10 cellular contexts compared by ENCODE assay signal in the genomic region with DNA sequence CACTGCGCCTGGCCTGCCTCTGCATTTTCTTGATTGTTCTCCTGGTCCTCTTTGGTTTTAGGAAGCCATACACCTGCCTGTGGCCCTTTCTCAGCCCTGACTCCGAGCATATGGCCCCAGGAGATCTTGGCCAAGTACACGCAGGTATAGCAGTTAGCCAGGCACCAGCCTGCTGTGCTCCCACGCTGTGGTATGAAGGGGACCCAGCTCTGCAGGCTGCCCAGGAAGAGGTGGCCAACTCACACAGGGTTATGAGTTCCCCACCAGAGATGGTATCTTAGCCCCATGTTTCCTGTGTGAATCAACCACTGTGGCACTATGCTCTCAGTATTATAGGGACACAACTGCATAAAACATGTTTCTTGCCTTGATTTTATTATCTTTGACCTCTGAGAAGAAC. TPM values are rescaled to one million over a fixed set of nuclear protein-coding genes. Genes with fewer than 3 reads are reported as not detected.
DNase-seq lines count a peak whose midpoint lies in the region; ATAC-seq and TF ChIP-seq lines count a peak whose summit lies in the region.
"Had no signal": no experiment of that assay in that cellular context is flagged by ENCODE, and none has a peak within 500 bp of the region (broad histone marks: within the 10 kb centered on the region; RNA-seq: fewer than 3 reads in every experiment).

No MANE protein-coding gene starts in this region.

- no peak overlapping the region for H3K9ac ChIP-seq in smooth muscle cell (ENCODE audit: low read depth)

- H3K79me2 ChIP-seq in smooth muscle cell (ENCODE audit: low read depth), result no peaks in the 10 kb centered on the region

- H3K27ac ChIP-seq in smooth muscle cell (ENCODE audit: low read depth), result no peak overlapping the region
- H3K27ac ChIP-seq: gastrocnemius medialis had no signal

- TF ChIP-seq CTCF in Caco-2 (IDR thresholded peaks at IDR 0.05; ENCODE audit: insufficient read depth in 1 of 2, low read depth in 1 of 2, low read length in 1 of 2, severe bottlenecking in 1 of 2, unreplicated experiment in 1 of 2) (no peak), smooth muscle cell (IDR thresholded peaks at IDR 0.05; ENCODE audit: borderline replicate concordance, insufficient read depth, poor library complexity, severe bottlenecking) (no peak)

- H3K4me1 Mint-ChIP-seq in T-cell (peaks cover 70 to 72% (median 72%) of the 10 kb centered on the region in 3 donors), Caco-2 (ENCODE audit: low read depth, unreplicated experiment) (peaks cover 7% of the 10 kb centered on the region)
- peaks cover 70% of the 10 kb centered on the region for H3K4me1 Mint-ChIP-seq in activated T-cell treated with anti-CD3 and anti-CD28 coated beads, Interleukin-2, amount 50 U/mL, for 24 hours (ENCODE audit: low read depth)
- peaks cover 46 to 50% of the 10 kb centered on the region in 2 donors for H3K4me1 Mint-ChIP-seq in natural killer cell treated with Interleukin-12 subunit alpha and Interleukin-12 subunit beta and Interleukin-15 and Interleukin-18, amount 100 ng/mL, for 72 hours (ENCODE audit: low read depth in 2 of 2)

- peaks cover 4% of the 10 kb centered on the region for H3F3A ChIP-seq in smooth muscle cell (ENCODE audit: low read depth)

- peak; percentile 82 to 94 (median 90) for ATAC-seq in T-cell (replicated peaks in 1 of 4)
- ATAC-seq in natural killer cell treated with Interleukin-12 subunit alpha and Interleukin-12 subunit beta and Interleukin-15 and Interleukin-18, amount 100 ng/mL, for 72 hours, result peak; percentile 84 to 90
- ATAC-seq in HG03097 (IDR thresholded peaks at IDR 0.05; ENCODE audit: low FRiP score, unreplicated experiment), result no peak
- ATAC-seq: gastrocnemius medialis had no signal

- POLR2A ChIA-PET in T-cell (lab: Charles Lee) (interaction anchor here in 1 of 2 donors (0.5 kb wide), 2 partner anchors 310 to 1196 kb away, joined by 3 to 8 read pairs; no protein-coding TSS in a partner anchor), Caco-2 (lab: Charles Lee) (no interaction called here)

- peak in 32 of 34 experiments; percentile 21 to 58 (median 42) for DNase-seq in T-cell
- DNase-seq in activated T-cell treated with anti-CD3 and anti-CD28 coated beads, Interleukin-2, amount 50 U/mL, for 24 hours, result peak; percentile 64
- DNase-seq in natural killer cell treated with Interleukin-12 subunit alpha and Interleukin-12 subunit beta and Interleukin-15 and Interleukin-18, amount 100 ng/mL, for 72 hours (ENCODE audit: low spot score), result no peak
- peak; percentile 30 for DNase-seq in stimulated activated naive CD4-positive, alpha-beta T cell treated with Interleukin-2 at 50 U/mL for 16 hours (lab: John Stamatoyannopoulos, UW)
- DNase-seq in Caco-2, result no peak
- no peak for DNase-seq in smooth muscle cell (lab: John Stamatoyannopoulos, UW; ENCODE audit: unreplicated experiment)
- DNase-seq: gastrocnemius medialis, mesendoderm, NCI-H2029 treated with DMSO at 0.1 percent for 48 hours had no signal

- no peak overlapping the region for H2AFZ ChIP-seq in smooth muscle cell (ENCODE audit: low read depth)

- H3K4me3 ChIP-seq in Caco-2 (ENCODE audit: low read depth, low read length), result no peak overlapping the region
- no peak overlapping the region for H3K4me3 ChIP-seq in smooth muscle cell
- H3K4me3 ChIP-seq: gastrocnemius medialis had no signal

- peaks cover 17% of the 10 kb centered on the region for H4K20me1 ChIP-seq in smooth muscle cell (ENCODE audit: low read depth)

- H3K27ac Mint-ChIP-seq in T-cell (peak overlapping the region; percentile 91 to 96), Caco-2 (ENCODE audit: unreplicated experiment) (no peak overlapping the region)
- peak overlapping the region; percentile 96 for H3K27ac Mint-ChIP-seq in activated T-cell treated with anti-CD3 and anti-CD28 coated beads, Interleukin-2, amount 50 U/mL, for 24 hours
- H3K27ac Mint-ChIP-seq in natural killer cell treated with Interleukin-12 subunit alpha and Interleukin-12 subunit beta and Interleukin-15 and Interleukin-18, amount 100 ng/mL, for 72 hours, result peak overlapping the region; percentile 75 to 87

- H3K36me3 Mint-ChIP-seq in T-cell (peaks cover 24% of the 10 kb centered on the region), Caco-2 (ENCODE audit: insufficient read depth, unreplicated experiment) (peaks cover 45% of the 10 kb centered on the region)
- peaks cover 58% of the 10 kb centered on the region for H3K36me3 Mint-ChIP-seq in activated T-cell treated with anti-CD3 and anti-CD28 coated beads, Interleukin-2, amount 50 U/mL, for 24 hours (ENCODE audit: low read depth)
- peaks cover 15% of the 10 kb centered on the region for H3K36me3 Mint-ChIP-seq in natural killer cell treated with Interleukin-12 subunit alpha and Interleukin-12 subunit beta and Interleukin-15 and Interleukin-18, amount 100 ng/mL, for 72 hours

- no peak overlapping the region for H3K4me2 ChIP-seq in smooth muscle cell

- H3K4me1 ChIP-seq in Caco-2 (no peaks in the 10 kb centered on the region), smooth muscle cell (ENCODE audit: low read depth) (no peaks in the 10 kb centered on the region)

- CTCF ChIA-PET in T-cell (lab: Charles Lee) (interaction anchor here in 1 of 2 donors (0.5 kb wide), 1 partner anchor 31 kb away, joined by 4 read pairs; the partner anchor contains the start of gene SGSM3), Caco-2 (lab: Charles Lee) (no interaction called here)

- H3K9me3 Mint-ChIP-seq in T-cell (no peaks in the 10 kb centered on the region), Caco-2 (ENCODE audit: unreplicated experiment) (no peaks in the 10 kb centered on the region)
- H3K9me3 Mint-ChIP-seq in activated T-cell treated with anti-CD3 and anti-CD28 coated beads, Interleukin-2, amount 50 U/mL, for 24 hours, result no peaks in the 10 kb centered on the region
- H3K9me3 Mint-ChIP-seq in natural killer cell treated with Interleukin-12 subunit alpha and Interleukin-12 subunit beta and Interleukin-15 and Interleukin-18, amount 100 ng/mL, for 72 hours, result no peaks in the 10 kb centered on the region

- H3K9me3 ChIP-seq in Caco-2 (no peaks in the 10 kb centered on the region), smooth muscle cell (replicated peaks; ENCODE audit: low read depth) (no peaks in the 10 kb centered on the region)
- H3K9me3 ChIP-seq: gastrocnemius medialis had no signal

- H3K27me3 ChIP-seq in Caco-2 (replicated peaks; ENCODE audit: control insufficient read depth, insufficient read depth, low read length) (no peaks in the 10 kb centered on the region), smooth muscle cell (ENCODE audit: low read depth) (no peaks in the 10 kb centered on the region)
- H3K27me3 ChIP-seq: gastrocnemius medialis had no signal

- intact Hi-C loops in Caco-2 (cut with micrococcal nuclease; ENCODE audit: unreplicated experiment), result no loop called here

- 92% methylated on average over 4 of the region's 4 CpGs for WGBS in smooth muscle cell (ENCODE audit: low lambda C conversion rate)

- H3K27me3 Mint-ChIP-seq in T-cell (no peaks in the 10 kb centered on the region), Caco-2 (ENCODE audit: insufficient read depth, unreplicated experiment) (no peaks in the 10 kb centered on the region)
- H3K27me3 Mint-ChIP-seq in activated T-cell treated with anti-CD3 and anti-CD28 coated beads, Interleukin-2, amount 50 U/mL, for 24 hours, result no peaks in the 10 kb centered on the region
- H3K27me3 Mint-ChIP-seq in natural killer cell treated with Interleukin-12 subunit alpha and Interleukin-12 subunit beta and Interleukin-15 and Interleukin-18, amount 100 ng/mL, for 72 hours, result peaks cover 0 to 3% of the 10 kb centered on the region in 2 donors

- H3K36me3 ChIP-seq in Caco-2 (ENCODE audit: control insufficient read depth, insufficient read depth, low read length) (no peaks in the 10 kb centered on the region), smooth muscle cell (ENCODE audit: low read depth) (no peaks in the 10 kb centered on the region)

- H3K4me3 Mint-ChIP-seq in T-cell (peak overlapping the region; percentile 54 to 80 (median 64)), Caco-2 (ENCODE audit: unreplicated experiment) (no peak overlapping the region)
- peak overlapping the region; percentile 67 for H3K4me3 Mint-ChIP-seq in activated T-cell treated with anti-CD3 and anti-CD28 coated beads, Interleukin-2, amount 50 U/mL, for 24 hours
- peak overlapping the region; percentile 85 for H3K4me3 Mint-ChIP-seq in natural killer cell treated with Interleukin-12 subunit alpha and Interleukin-12 subunit beta and Interleukin-15 and Interleukin-18, amount 100 ng/mL, for 72 hours

- no TSS peak for BruUV-seq in Caco-2 (replicated peaks; lab: Mats Ljungman, UMichigan)

RNA-seq across cellular contexts. Expression of gene SGSM3, which starts 31.1 kb away (rescaled TPM):
- total RNA-seq in T-cell (100 to 1,000 TPM in 3 of 5 donors, 10 to 100 TPM in 2; 89.4 to 116 (median 101) TPM), Caco-2 (2022) (51.4 and 56.5 TPM in 2 replicates), smooth muscle cell (56.9 and 72.6 TPM in 2 replicates)
- total RNA-seq in natural killer cell treated with Interleukin-12 subunit alpha and Interleukin-12 subunit beta and Interleukin-15 and Interleukin-18, amount 100 ng/mL, for 72 hours, result 10 to 100 TPM; 59.2 to 74.7 TPM
- polyA plus RNA-seq in smooth muscle cell, result 98.0 and 117 TPM in 2 replicates

RNA-seq across cellular contexts. Expression of gene ADSL, which starts 55.2 kb away (rescaled TPM):
- total RNA-seq in T-cell (10 to 100 TPM; 64.0 to 84.3 (median 75.1) TPM), Caco-2 (2022) (120 and 123 TPM in 2 replicates), smooth muscle cell (65.1 and 77.1 TPM in 2 replicates)
- total RNA-seq in natural killer cell treated with Interleukin-12 subunit alpha and Interleukin-12 subunit beta and Interleukin-15 and Interleukin-18, amount 100 ng/mL, for 72 hours, result 100 to 1,000 TPM in 1 of 2 donors, 10 to 100 TPM in 1; 87.1 to 103 TPM
- polyA plus RNA-seq in smooth muscle cell, result 45.9 and 50.1 TPM in 2 replicates

Comparison
In these comparisons a context has a peak if more than half of its experiments do, and no peak if none do; other contexts are left out.
1. DNase-seq: peak in T-cell (32 of 34), activated T-cell treated with anti-CD3 and anti-CD28 coated beads, Interleukin-2, amount 50 U/mL, for 24 hours (single experiment) and stimulated activated naive CD4-positive, alpha-beta T cell treated with Interleukin-2 at 50 U/mL for 16 hours (single experiment); none in natural killer cell treated with Interleukin-12 subunit alpha and Interleukin-12 subunit beta and Interleukin-15 and Interleukin-18, amount 100 ng/mL, for 72 hours (single experiment), Caco-2 (0 of 2) and smooth muscle cell (single experiment).